In genomic region chr17:12709063-12709462, GRCh38 we compare ENCODE assay signal across 19 cellular contexts. TPM values are rescaled to one million over a fixed set of nuclear protein-coding genes. Genes with fewer than 3 reads are reported as not detected.
"Had no signal": no experiment of that assay in that cellular context is flagged by ENCODE, and none has a peak within 500 bp of the region (broad histone marks: within the 10 kb centered on the region; RNA-seq: fewer than 3 reads in every experiment).

No MANE protein-coding gene starts in this region.

- H3K4me1 ChIP-seq: colonic mucosa, lower lobe of right lung, prostate gland, upper lobe of right lung had no signal

- H3K36me3 ChIP-seq: colonic mucosa, lower lobe of right lung, prostate gland, stomach, upper lobe of right lung had no signal

- DNase-seq: activated CD4-positive, alpha-beta T cell treated with anti-CD3 and anti-CD28 coated beads, Interleukin-2, amount 50 U/mL, for 4 hours; activated naive CD4-positive, alpha-beta T cell treated with Interleukin-2 at 50 U/mL for 16 hours; activated naive CD8-positive, alpha-beta T cell treated with anti-CD3 and anti-CD28 coated beads, Interleukin-2, amount 50 U/mL, for 24 hours; central memory CD4-positive, alpha-beta T cell; colonic mucosa; glutamatergic neuron; lower lobe of right lung; midbrain; stimulated activated CD4-positive, alpha-beta T cell treated with anti-CD3 and anti-CD28 coated beads, Interleukin-1b, Interleukin-23, amount 100 ng/mL, for 48 hours; stomach; upper lobe of right lung had no signal

- H3K4me3 Mint-ChIP-seq: activated naive CD8-positive, alpha-beta T cell treated with anti-CD3 and anti-CD28 coated beads, Interleukin-2, amount 50 U/mL, for 24 hours; activated T-helper 17 cell treated with anti-CD3 and anti-CD28 coated beads, Interleukin-2, amount 50 U/mL, for 72 hours; T-helper 2 cell treated with Interferon-gamma antibody and Interleukin-4, amounts not matched to agents 5 μg/mL and 100 μg/mL, for 36 hours had no signal

- ATAC-seq: activated CD4-positive, CD25-positive, alpha-beta regulatory T cell treated with anti-CD3 and anti-CD28 coated beads, Interleukin-2, amount 50 U/mL, for 24 hours; activated naive CD8-positive, alpha-beta T cell treated with anti-CD3 and anti-CD28 coated beads, Interleukin-2, amount 50 U/mL, for 24 hours; activated T-helper 17 cell treated with anti-CD3 and anti-CD28 coated beads, Interleukin-2, amount 50 U/mL, for 72 hours; lower lobe of right lung; sciatic nerve; upper lobe of right lung had no signal

- H3K27me3 Mint-ChIP-seq: activated naive CD8-positive, alpha-beta T cell treated with anti-CD3 and anti-CD28 coated beads, Interleukin-2, amount 50 U/mL, for 24 hours had no signal

- H3K27me3 ChIP-seq: ascending aorta, colonic mucosa, stomach, upper lobe of right lung had no signal

- H3K27ac Mint-ChIP-seq: activated naive CD8-positive, alpha-beta T cell treated with anti-CD3 and anti-CD28 coated beads, Interleukin-2, amount 50 U/mL, for 24 hours; activated T-helper 17 cell treated with anti-CD3 and anti-CD28 coated beads, Interleukin-2, amount 50 U/mL, for 72 hours; T-helper 2 cell treated with Interferon-gamma antibody and Interleukin-4, amounts not matched to agents 5 μg/mL and 100 μg/mL, for 36 hours had no signal

- H3K4me1 Mint-ChIP-seq: activated naive CD8-positive, alpha-beta T cell treated with anti-CD3 and anti-CD28 coated beads, Interleukin-2, amount 50 U/mL, for 24 hours; activated T-helper 17 cell treated with anti-CD3 and anti-CD28 coated beads, Interleukin-2, amount 50 U/mL, for 72 hours had no signal

- H3K9me3 ChIP-seq: ascending aorta, colonic mucosa, lower lobe of right lung, prostate gland, stomach, thoracic aorta, upper lobe of right lung had no signal

- H3K4me3 ChIP-seq: ascending aorta, colonic mucosa, lower lobe of right lung, prostate gland, stomach, thoracic aorta, upper lobe of right lung had no signal

- FAIRE-seq: endometrium had no signal

- H3K27ac ChIP-seq: ascending aorta, colonic mucosa, lower lobe of right lung, prostate gland, stomach, thoracic aorta, upper lobe of right lung had no signal

- H3K9me3 Mint-ChIP-seq: activated T-helper 17 cell treated with anti-CD3 and anti-CD28 coated beads, Interleukin-2, amount 50 U/mL, for 72 hours had no signal

RNA-seq across cellular contexts. Expression of gene MYOCD, which starts 43.4 kb away (rescaled TPM):
- total RNA-seq: activated T-helper 17 cell treated with anti-CD3 and anti-CD28 coated beads, Interleukin-2, amount 50 U/mL, for 72 hours had no signal
